2 cellular contexts compared by ENCODE assay signal in the genomic region with DNA sequence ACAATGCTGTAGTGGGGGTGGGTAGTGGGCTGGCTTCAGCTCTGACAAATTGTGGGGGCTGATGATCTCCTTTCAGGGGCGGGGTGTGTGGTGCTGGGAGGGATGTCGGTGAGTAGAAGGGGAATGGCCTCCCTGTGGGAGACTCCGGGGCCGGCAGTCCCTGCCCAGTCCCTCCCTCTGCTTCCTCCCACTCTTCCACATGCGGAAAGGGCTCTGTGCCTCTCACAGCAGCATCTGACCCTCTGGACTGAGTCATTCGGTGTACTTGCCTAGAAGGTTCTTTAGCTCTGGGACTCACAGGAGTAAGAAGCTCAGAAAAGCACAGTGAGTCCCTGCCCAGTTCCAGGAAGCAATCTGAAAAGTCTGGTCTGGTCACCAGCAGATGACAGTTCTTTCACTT.
TF ChIP-seq lines count a peak whose summit lies in the region.

No MANE protein-coding gene starts in this region.

TF ChIP-seq in IMR-90, 13 proteins besides CTCF, POLR2A, EP300 and RAD21:
- TF ChIP-seq MAZ (IDR thresholded peaks at IDR 0.05; ENCODE audit: borderline replicate concordance, low read depth, low read length) (peak; percentile 28; the same call in 1 of the 2 replicates), CHD1 (IDR thresholded peaks at IDR 0.05; ENCODE audit: low read depth, low read length) (no peak), CEBPB (IDR thresholded peaks at IDR 0.05; ENCODE audit: low read depth, low read length) (no peak), SMC3 (IDR thresholded peaks at IDR 0.05; ENCODE audit: low read depth, low read length) (no peak), RCOR1 (IDR thresholded peaks at IDR 0.05; ENCODE audit: insufficient replicate concordance, low read length) (no peak), FOS (IDR thresholded peaks at IDR 0.05; ENCODE audit: low read depth, low read length) (0 out of 2 replicates have a peak, but pooled peaks have one; percentile 3)
- TF ChIP-seq, protein P1, sequence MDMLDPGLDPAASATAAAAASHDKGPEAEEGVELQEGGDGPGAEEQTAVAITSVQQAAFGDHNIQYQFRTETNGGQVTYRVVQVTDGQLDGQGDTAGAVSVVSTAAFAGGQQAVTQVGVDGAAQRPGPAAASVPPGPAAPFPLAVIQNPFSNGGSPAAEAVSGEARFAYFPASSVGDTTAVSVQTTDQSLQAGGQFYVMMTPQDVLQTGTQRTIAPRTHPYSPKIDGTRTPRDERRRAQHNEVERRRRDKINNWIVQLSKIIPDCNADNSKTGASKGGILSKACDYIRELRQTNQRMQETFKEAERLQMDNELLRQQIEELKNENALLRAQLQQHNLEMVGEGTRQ (IDR thresholded peaks at IDR 0.05; ENCODE audit: low read depth, low read length), result peak; percentile 36; the same call in 1 of the 2 replicates

TF ChIP-seq in K562, 482 proteins besides CTCF, POLR2A, EP300 and RAD21:
- TF ChIP-seq MCM2 (IDR thresholded peaks at IDR 0.05; ENCODE audit: low read depth) (no peak), TGIF2 (CRISPR knock-in tag; IDR thresholded peaks at IDR 0.05) (no peak), EGR1 (conservative IDR thresholded peaks at IDR 0.05) (peak; percentile 41; the same call in 1 of the 2 replicates)
